ENCODE assay signal across 8 cellular contexts in the genomic region with DNA sequence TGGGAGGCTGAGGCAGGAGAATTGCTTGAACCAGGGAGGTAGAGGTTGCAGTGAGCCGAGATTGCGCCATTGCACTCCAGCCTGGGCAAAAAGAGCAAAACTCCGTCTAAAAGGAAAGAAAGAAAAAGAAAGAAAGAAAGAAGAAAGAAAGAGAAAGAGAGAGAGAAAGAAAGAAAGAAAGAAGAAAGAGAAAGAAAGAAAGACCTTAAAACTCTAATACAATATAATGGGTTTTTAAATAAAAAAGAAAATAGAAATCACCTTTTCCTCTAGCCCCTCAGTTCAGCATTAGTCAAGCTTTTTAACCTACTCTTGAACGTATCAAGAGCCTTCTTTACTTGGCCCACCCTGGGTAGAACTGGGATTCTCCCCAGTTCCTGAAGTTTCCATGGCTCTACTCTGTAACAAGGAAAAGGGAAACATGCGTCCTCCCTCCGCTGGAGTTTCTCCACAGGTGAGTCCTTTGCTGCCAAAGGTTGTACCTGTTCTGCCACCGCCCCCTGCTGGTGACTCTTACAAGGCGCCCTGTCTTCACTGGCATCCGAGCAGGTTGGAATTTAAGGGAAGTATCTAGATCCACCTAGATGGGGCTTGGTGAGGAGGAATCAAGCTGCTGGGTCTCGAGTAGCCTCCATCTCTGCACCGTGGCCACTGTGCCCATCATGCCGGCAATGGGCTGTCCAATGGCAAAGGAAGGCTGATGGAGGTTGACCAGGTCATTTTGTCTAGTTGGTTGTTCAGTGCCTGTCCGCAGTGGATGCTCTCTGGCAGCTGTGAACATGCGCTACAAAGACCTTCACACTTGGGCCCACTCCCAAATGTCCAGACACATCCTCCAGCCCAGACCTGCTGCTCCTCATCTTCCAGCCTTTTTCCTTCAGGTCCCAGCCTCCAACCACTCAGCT. TPM values are rescaled to one million over a fixed set of nuclear protein-coding genes. Genes with fewer than 3 reads are reported as not detected.
DNase-seq lines count a peak whose midpoint lies in the region; ATAC-seq and TF ChIP-seq lines count a peak whose summit lies in the region.

No MANE protein-coding gene starts in this region.

- peak; percentile 30 to 53 (median 36) for TF ChIP-seq CTCF in ascending aorta (IDR thresholded peaks at IDR 0.05)

- ATAC-seq in HG03139 (IDR thresholded peaks at IDR 0.05; ENCODE audit: unreplicated experiment) (no peak), HG03571 (IDR thresholded peaks at IDR 0.05; ENCODE audit: unreplicated experiment) (no peak)

- no peaks in the 10 kb centered on the region for H3K36me3 ChIP-seq in ascending aorta

- DNase-seq in ELF-1 (ENCODE audit: low read depth, low spot score): peak; percentile 83
- peak; percentile 61 for DNase-seq in NCI-H1092 (lab: John Stamatoyannopoulos, UW)
- DNase-seq in T-helper 2 cell: peak; percentile 23 to 74 (median 62)
- no peak for DNase-seq in ascending aorta (ENCODE audit: low spot score in 2 of 2)
- peak; percentile 92 for DNase-seq in islet precursor cell
- DNase-seq in stimulated activated CD4-positive, alpha-beta T cell treated with anti-CD3 and anti-CD28 coated beads, Interleukin-4, amount 100 ng/mL, for 4 hours: peak; percentile 65 to 71

- no peak overlapping the region for H3K4me3 ChIP-seq in ascending aorta

- no peaks in the 10 kb centered on the region for H3K9me3 ChIP-seq in ascending aorta

- H3K27ac ChIP-seq in ascending aorta: no peak overlapping the region

- intact Hi-C loops in ascending aorta (cut with DNase I): loop anchor here (5.0 kb wide), 2 partner anchors 124 to 254 kb away; no protein-coding TSS in a partner anchor

- H3K4me1 ChIP-seq in ascending aorta: no peaks in the 10 kb centered on the region

- no peaks in the 10 kb centered on the region for H3K27me3 ChIP-seq in ascending aorta

RNA-seq across cellular contexts. Expression of a gene that starts 20.6 kb away (rescaled TPM):
- total RNA-seq in ascending aorta: 1.2 TPM

Comparison
In these comparisons a context has a peak if more than half of its experiments do, and no peak if none do; other contexts are left out.
1. DNase-seq: peak in ELF-1 (single experiment), NCI-H1092 (single experiment), T-helper 2 cell (5 of 5), islet precursor cell (single experiment) and stimulated activated CD4-positive, alpha-beta T cell treated with anti-CD3 and anti-CD28 coated beads, Interleukin-4, amount 100 ng/mL, for 4 hours (2 of 2); none in ascending aorta (0 of 2).